Comparison of ENCODE assay signal across 1 cellular context in the genomic region with DNA sequence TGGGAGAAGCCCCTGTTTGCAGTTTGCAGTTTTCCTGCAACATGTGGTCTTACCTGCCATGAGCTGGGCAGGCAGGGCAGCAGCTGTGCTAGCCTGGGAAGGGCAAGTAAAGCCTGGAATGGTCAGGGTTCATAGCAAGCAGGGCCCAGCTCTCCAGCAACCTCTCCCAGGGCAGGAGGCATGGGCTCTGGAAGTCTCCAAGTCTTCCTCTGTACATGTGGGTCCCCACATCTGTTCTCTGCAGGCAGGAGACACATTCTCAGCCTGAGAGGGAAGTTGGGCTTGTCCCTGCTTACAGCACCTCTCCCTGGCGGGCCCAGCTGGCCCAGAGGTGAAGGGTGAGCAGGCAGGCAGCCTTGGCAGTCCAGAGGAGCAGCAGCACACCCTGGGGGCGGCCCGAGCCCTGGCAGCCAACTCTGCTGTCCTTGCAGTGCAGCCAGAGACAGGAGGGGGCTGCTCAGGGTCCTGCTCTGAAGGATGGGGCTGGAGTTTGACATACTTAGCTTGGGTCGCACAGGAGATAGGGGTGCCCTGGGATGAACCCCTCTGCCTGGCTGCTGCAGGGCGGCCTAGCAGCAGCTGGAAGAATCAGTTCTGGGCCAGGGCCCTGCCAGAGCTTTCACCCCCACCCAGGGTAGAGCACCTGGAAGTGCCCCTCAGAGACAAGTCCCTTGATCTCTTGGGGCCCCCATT.
TF ChIP-seq lines count a peak whose summit lies in the region.

No MANE protein-coding gene starts in this region.

TF ChIP-seq in K562, 482 proteins besides CTCF, POLR2A, EP300 and RAD21 (continued from another document and continues in another):
- TF ChIP-seq, protein P1, sequence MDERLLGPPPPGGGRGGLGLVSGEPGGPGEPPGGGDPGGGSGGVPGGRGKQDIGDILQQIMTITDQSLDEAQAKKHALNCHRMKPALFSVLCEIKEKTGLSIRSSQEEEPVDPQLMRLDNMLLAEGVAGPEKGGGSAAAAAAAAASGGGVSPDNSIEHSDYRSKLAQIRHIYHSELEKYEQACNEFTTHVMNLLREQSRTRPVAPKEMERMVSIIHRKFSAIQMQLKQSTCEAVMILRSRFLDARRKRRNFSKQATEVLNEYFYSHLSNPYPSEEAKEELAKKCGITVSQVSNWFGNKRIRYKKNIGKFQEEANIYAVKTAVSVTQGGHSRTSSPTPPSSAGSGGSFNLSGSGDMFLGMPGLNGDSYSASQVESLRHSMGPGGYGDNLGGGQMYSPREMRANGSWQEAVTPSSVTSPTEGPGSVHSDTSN (CRISPR knock-in tag; IDR thresholded peaks at IDR 0.05; ENCODE audit: low read depth): no peak
- TF ChIP-seq, protein P1 (tag; conservative IDR thresholded peaks at IDR 0.05; ENCODE audit: low read depth): no peak
- TF ChIP-seq CC2D1A (IDR thresholded peaks at IDR 0.05) (peak; percentile 91), ZNF121 (CRISPR knock-in tag; conservative IDR thresholded peaks at IDR 0.05) (no peak), KAT7 (CRISPR knock-in tag; IDR thresholded peaks at IDR 0.05; ENCODE audit: borderline replicate concordance) (no peak), POLR2B (IDR thresholded peaks at IDR 0.05; ENCODE audit: low read depth, partially characterized antibody) (no peak), NCOA6 (IDR thresholded peaks at IDR 0.05) (no peak), SAFB2 (IDR thresholded peaks at IDR 0.05; ENCODE audit: borderline replicate concordance, low read depth, low read length, severe bottlenecking) (no peak), CHD4 (IDR thresholded peaks at IDR 0.05; ENCODE audit: insufficient read depth, insufficient replicate concordance, low read depth, low read length, poor library complexity, severe bottlenecking) (peak; percentile 25), PTRF (tag; IDR thresholded peaks at IDR 0.05) (no peak), JUND (IDR thresholded peaks at IDR 0.05; ENCODE audit: borderline replicate concordance, low read depth, low read length) (peak; percentile 59; the same call in 1 of the 2 replicates), JUND (tag; IDR thresholded peaks at IDR 0.05; ENCODE audit: borderline replicate concordance, low read depth, low read length) (peak; percentile 46; the same call in 2 of the 3 replicates), FOXJ2 (tag; IDR thresholded peaks at IDR 0.05) (no peak), LARP7 (IDR thresholded peaks at IDR 0.05) (no peak), ZNF444 (CRISPR knock-in tag; IDR thresholded peaks at IDR 0.05) (no peak), TCFL5 (CRISPR knock-in tag; conservative IDR thresholded peaks at IDR 0.05) (no peak), ZNF253 (CRISPR knock-in tag; conservative IDR thresholded peaks at IDR 0.05) (no peak), SREBF1 (IDR thresholded peaks at IDR 0.05; ENCODE audit: borderline replicate concordance, low read depth, low read length) (peak; percentile 42; the same call in 1 of the 2 replicates), CHD1 (IDR thresholded peaks at IDR 0.05; ENCODE audit: low read length) (no peak), ZNF583 (CRISPR knock-in tag; IDR thresholded peaks at IDR 0.05) (0 out of 2 replicates have a peak, but pooled peaks have one; percentile 15), FOXK2 (conservative IDR thresholded peaks at IDR 0.05 in 1 of 2, IDR thresholded peaks at IDR 0.05 in 1 of 2; ENCODE audit: low read depth in 2 of 2) (no peak), ZNF766 (CRISPR knock-in tag; conservative IDR thresholded peaks at IDR 0.05) (peak; percentile 65; the same call in 1 of the 2 replicates), BACH1 (tag; IDR thresholded peaks at IDR 0.05) (peak; percentile 17; the same call in 1 of the 2 replicates), HNRNPL (IDR thresholded peaks at IDR 0.05; ENCODE audit: low read depth, low read length) (no peak), HMG20A (CRISPR knock-in tag; conservative IDR thresholded peaks at IDR 0.05) (no peak), SREBF2 (CRISPR knock-in tag; IDR thresholded peaks at IDR 0.05) (no peak), ZNF551 (CRISPR knock-in tag; IDR thresholded peaks at IDR 0.05) (no peak), WHSC1 (IDR thresholded peaks at IDR 0.05; ENCODE audit: low read length) (peak; percentile 79), ARID1B (IDR thresholded peaks at IDR 0.05) (no peak), ZNF174 (CRISPR knock-in tag; IDR thresholded peaks at IDR 0.05) (no peak), ESRRA (IDR thresholded peaks at IDR 0.05; ENCODE audit: borderline replicate concordance, low read depth) (peak; percentile 51; the same call in 1 of the 2 replicates), DIDO1 (tag; IDR thresholded peaks at IDR 0.05; ENCODE audit: low read depth) (no peak), KDM5B (IDR thresholded peaks at IDR 0.05; ENCODE audit: insufficient replicate concordance, low read depth, low read length) (no peak), SOX6 (IDR thresholded peaks at IDR 0.05) (0 out of 2 replicates have a peak, but pooled peaks have one; percentile 30), CREM (IDR thresholded peaks at IDR 0.05; ENCODE audit: low read depth) (0 out of 2 replicates have a peak, but pooled peaks have one; percentile 30), CBFA2T2 (conservative IDR thresholded peaks at IDR 0.05) (no peak), DACH1 (IDR thresholded peaks at IDR 0.05; ENCODE audit: partially characterized antibody) (peak; percentile 56), TAF7 (tag; IDR thresholded peaks at IDR 0.05) (no peak), MAFK (IDR thresholded peaks at IDR 0.05; ENCODE audit: low read length) (no peak), ZNF764 (CRISPR knock-in tag; IDR thresholded peaks at IDR 0.05; ENCODE audit: low read depth) (no peak), NR3C1 (CRISPR knock-in tag; IDR thresholded peaks at IDR 0.05) (no peak), IFI16 (CRISPR knock-in tag; IDR thresholded peaks at IDR 0.05) (no peak)
- TF ChIP-seq, protein P2, sequence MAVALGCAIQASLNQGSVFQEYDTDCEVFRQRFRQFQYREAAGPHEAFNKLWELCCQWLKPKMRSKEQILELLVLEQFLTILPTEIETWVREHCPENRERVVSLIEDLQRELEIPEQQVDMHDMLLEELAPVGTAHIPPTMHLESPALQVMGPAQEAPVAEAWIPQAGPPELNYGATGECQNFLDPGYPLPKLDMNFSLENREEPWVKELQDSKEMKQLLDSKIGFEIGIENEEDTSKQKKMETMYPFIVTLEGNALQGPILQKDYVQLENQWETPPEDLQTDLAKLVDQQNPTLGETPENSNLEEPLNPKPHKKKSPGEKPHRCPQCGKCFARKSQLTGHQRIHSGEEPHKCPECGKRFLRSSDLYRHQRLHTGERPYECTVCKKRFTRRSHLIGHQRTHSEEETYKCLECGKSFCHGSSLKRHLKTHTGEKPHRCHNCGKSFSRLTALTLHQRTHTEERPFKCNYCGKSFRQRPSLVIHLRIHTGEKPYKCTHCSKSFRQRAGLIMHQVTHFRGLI (CRISPR knock-in tag; IDR thresholded peaks at IDR 0.05): 0 out of 2 replicates have a peak, but pooled peaks have one; percentile 28
- TF ChIP-seq, protein P3, sequence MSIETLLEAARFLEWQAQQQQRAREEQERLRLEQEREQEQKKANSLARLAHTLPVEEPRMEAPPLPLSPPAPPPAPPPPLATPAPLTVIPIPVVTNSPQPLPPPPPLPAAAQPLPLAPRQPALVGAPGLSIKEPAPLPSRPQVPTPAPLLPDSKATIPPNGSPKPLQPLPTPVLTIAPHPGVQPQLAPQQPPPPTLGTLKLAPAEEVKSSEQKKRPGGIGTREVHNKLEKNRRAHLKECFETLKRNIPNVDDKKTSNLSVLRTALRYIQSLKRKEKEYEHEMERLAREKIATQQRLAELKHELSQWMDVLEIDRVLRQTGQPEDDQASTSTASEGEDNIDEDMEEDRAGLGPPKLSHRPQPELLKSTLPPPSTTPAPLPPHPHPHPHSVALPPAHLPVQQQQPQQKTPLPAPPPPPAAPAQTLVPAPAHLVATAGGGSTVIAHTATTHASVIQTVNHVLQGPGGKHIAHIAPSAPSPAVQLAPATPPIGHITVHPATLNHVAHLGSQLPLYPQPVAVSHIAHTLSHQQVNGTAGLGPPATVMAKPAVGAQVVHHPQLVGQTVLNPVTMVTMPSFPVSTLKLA (conservative IDR thresholded peaks at IDR 0.05): no peak
- TF ChIP-seq, protein P4, sequence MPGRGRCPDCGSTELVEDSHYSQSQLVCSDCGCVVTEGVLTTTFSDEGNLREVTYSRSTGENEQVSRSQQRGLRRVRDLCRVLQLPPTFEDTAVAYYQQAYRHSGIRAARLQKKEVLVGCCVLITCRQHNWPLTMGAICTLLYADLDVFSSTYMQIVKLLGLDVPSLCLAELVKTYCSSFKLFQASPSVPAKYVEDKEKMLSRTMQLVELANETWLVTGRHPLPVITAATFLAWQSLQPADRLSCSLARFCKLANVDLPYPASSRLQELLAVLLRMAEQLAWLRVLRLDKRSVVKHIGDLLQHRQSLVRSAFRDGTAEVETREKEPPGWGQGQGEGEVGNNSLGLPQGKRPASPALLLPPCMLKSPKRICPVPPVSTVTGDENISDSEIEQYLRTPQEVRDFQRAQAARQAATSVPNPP (IDR thresholded peaks at IDR 0.05; ENCODE audit: borderline replicate concordance, insufficient read depth, insufficient read length): no peak
- TF ChIP-seq, protein P5, sequence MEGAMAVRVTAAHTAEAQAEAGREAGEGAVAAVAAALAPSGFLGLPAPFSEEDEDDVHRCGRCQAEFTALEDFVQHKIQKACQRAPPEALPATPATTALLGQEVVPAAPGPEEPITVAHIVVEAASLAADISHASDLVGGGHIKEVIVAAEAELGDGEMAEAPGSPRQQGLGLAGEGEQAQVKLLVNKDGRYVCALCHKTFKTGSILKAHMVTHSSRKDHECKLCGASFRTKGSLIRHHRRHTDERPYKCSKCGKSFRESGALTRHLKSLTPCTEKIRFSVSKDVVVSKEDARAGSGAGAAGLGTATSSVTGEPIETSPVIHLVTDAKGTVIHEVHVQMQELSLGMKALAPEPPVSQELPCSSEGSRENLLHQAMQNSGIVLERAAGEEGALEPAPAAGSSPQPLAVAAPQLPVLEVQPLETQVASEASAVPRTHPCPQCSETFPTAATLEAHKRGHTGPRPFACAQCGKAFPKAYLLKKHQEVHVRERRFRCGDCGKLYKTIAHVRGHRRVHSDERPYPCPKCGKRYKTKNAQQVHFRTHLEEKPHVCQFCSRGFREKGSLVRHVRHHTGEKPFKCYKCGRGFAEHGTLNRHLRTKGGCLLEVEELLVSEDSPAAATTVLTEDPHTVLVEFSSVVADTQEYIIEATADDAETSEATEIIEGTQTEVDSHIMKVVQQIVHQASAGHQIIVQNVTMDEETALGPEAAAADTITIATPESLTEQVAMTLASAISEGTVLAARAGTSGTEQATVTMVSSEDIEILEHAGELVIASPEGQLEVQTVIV (CRISPR knock-in tag; IDR thresholded peaks at IDR 0.05; ENCODE audit: borderline replicate concordance): no peak
- TF ChIP-seq, protein P6, sequence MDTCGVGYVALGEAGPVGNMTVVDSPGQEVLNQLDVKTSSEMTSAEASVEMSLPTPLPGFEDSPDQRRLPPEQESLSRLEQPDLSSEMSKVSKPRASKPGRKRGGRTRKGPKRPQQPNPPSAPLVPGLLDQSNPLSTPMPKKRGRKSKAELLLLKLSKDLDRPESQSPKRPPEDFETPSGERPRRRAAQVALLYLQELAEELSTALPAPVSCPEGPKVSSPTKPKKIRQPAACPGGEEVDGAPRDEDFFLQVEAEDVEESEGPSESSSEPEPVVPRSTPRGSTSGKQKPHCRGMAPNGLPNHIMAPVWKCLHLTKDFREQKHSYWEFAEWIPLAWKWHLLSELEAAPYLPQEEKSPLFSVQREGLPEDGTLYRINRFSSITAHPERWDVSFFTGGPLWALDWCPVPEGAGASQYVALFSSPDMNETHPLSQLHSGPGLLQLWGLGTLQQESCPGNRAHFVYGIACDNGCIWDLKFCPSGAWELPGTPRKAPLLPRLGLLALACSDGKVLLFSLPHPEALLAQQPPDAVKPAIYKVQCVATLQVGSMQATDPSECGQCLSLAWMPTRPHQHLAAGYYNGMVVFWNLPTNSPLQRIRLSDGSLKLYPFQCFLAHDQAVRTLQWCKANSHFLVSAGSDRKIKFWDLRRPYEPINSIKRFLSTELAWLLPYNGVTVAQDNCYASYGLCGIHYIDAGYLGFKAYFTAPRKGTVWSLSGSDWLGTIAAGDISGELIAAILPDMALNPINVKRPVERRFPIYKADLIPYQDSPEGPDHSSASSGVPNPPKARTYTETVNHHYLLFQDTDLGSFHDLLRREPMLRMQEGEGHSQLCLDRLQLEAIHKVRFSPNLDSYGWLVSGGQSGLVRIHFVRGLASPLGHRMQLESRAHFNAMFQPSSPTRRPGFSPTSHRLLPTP (IDR thresholded peaks at IDR 0.05; ENCODE audit: borderline replicate concordance, extremely low read depth, insufficient read length): no peak
- TF ChIP-seq, protein P7, sequence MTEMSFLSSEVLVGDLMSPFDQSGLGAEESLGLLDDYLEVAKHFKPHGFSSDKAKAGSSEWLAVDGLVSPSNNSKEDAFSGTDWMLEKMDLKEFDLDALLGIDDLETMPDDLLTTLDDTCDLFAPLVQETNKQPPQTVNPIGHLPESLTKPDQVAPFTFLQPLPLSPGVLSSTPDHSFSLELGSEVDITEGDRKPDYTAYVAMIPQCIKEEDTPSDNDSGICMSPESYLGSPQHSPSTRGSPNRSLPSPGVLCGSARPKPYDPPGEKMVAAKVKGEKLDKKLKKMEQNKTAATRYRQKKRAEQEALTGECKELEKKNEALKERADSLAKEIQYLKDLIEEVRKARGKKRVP (CRISPR knock-in tag; IDR thresholded peaks at IDR 0.05): no peak
- TF ChIP-seq, protein P8, sequence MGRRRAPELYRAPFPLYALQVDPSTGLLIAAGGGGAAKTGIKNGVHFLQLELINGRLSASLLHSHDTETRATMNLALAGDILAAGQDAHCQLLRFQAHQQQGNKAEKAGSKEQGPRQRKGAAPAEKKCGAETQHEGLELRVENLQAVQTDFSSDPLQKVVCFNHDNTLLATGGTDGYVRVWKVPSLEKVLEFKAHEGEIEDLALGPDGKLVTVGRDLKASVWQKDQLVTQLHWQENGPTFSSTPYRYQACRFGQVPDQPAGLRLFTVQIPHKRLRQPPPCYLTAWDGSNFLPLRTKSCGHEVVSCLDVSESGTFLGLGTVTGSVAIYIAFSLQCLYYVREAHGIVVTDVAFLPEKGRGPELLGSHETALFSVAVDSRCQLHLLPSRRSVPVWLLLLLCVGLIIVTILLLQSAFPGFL (CRISPR knock-in tag; IDR thresholded peaks at IDR 0.05): 0 out of 2 replicates have a peak, but pooled peaks have one; percentile 70
- TF ChIP-seq, protein P9, sequence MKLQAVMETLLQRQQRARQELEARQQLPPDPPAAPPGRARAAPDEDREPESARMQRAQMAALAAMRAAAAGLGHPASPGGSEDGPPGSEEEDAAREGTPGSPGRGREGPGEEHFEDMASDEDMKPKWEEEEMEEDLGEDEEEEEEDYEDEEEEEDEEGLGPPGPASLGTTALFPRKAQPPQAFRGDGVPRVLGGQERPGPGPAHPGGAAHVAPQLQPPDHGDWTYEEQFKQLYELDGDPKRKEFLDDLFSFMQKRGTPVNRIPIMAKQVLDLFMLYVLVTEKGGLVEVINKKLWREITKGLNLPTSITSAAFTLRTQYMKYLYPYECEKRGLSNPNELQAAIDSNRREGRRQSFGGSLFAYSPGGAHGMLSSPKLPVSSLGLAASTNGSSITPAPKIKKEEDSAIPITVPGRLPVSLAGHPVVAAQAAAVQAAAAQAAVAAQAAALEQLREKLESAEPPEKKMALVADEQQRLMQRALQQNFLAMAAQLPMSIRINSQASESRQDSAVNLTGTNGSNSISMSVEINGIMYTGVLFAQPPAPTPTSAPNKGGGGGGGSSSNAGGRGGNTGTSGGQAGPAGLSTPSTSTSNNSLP (IDR thresholded peaks at IDR 0.05; ENCODE audit: borderline replicate concordance, low read depth, low read length): no peak
